In the genomic region with DNA sequence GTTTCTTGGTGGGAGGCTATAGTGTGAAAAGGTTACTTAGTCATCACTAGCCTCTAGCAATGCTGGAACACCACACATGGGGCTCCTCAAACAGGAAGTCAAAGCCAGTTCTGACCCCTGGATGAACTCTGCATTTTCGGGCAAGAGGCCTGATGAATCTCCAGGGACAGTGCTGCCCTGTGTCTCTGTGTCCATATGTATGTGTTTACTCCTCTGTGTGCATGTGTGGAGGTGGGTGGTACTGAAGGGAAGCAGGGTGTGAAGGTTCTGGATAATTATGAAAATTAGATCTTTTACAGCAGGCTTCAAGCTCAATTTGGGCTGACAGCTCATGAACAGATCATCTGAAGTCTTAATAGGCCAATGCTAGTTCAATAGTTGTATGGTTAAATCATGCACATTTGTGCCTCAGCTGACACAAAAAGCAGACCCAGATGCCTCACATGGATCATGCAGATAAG, we compare ENCODE assay signal across 8 cellular contexts.
A peak's percentile ranks its signal among the peaks of the same experiment; 100 is the strongest.
DNase-seq lines count a peak whose midpoint lies in the region; ATAC-seq and TF ChIP-seq lines count a peak whose summit lies in the region.

No MANE protein-coding gene starts in this region.

- TF ChIP-seq CTCF in A673 (conservative IDR thresholded peaks at IDR 0.05; ENCODE audit: low read depth, low read length) (no peak), mammary epithelial cell (conservative IDR thresholded peaks at IDR 0.05 in 1 of 2, IDR thresholded peaks at IDR 0.05 in 1 of 2; ENCODE audit: extremely low read depth in 1 of 2, insufficient read depth in 1 of 2, low read depth in 1 of 2, low read length in 2 of 2) (no peak), natural killer cell (IDR thresholded peaks at IDR 0.05) (no peak)

- H3K4me1 ChIP-seq in A673 (ENCODE audit: insufficient read depth, low read length, poor library complexity, severe bottlenecking) (peaks cover 84% of the 10 kb centered on the region), mammary epithelial cell (ENCODE audit: insufficient read depth, low read length) (peaks cover 50% of the 10 kb centered on the region)

- in situ Hi-C loops in mammary epithelial cell (cut with MboI; ENCODE audit: low sequenced_read_pairs in 2 of 2), result no loop called here

- peak overlapping the region; percentile 65 for H3K4me2 ChIP-seq in mammary epithelial cell (ENCODE audit: insufficient read depth, low read depth, low read length)

- peak overlapping the region; percentile 72 for H2AFZ ChIP-seq in mammary epithelial cell (ENCODE audit: low read depth, low read length)

- no peaks in the 10 kb centered on the region for H3K36me3 ChIP-seq in A673 (ENCODE audit: insufficient read depth, low read length, poor library complexity, severe bottlenecking)
- no peaks in the 10 kb centered on the region for H3K36me3 ChIP-seq in mammary epithelial cell (ENCODE audit: insufficient read depth, low read length)

- WGBS in mammary epithelial cell (ENCODE audit: low coverage, missing lambda C conversion rate), result 17% methylated on average over 1 of the region's 1 CpG

- ATAC-seq in GM18502 (IDR thresholded peaks at IDR 0.05; ENCODE audit: poor library complexity, unreplicated experiment) (peak; percentile 79), HG02798 (IDR thresholded peaks at IDR 0.05; ENCODE audit: poor library complexity, unreplicated experiment) (peak; percentile 85), natural killer cell (peak; percentile 77 to 88 (median 77))

- dilution Hi-C loops in mammary epithelial cell (cut with HindIII; ENCODE audit: low sequenced_read_pairs), result loop anchor here (10.0 kb wide), 1 partner anchor 524 kb away; no protein-coding TSS in a partner anchor

- no peaks in the 10 kb centered on the region for H3K9me3 Mint-ChIP-seq in natural killer cell

- H3K79me2 ChIP-seq in mammary epithelial cell (ENCODE audit: insufficient read depth, low read length), result no peaks in the 10 kb centered on the region

- no peaks in the 10 kb centered on the region for H3K9me3 ChIP-seq in A673 (ENCODE audit: low read depth, low read length, poor library complexity, severe bottlenecking)
- H3K9me3 ChIP-seq in mammary epithelial cell (replicated peaks; ENCODE audit: insufficient read depth, low read length), result no peaks in the 10 kb centered on the region

- H3K27ac Mint-ChIP-seq in natural killer cell, result peak overlapping the region; percentile 56 to 83

- peak overlapping the region; percentile 4 for H3K4me3 Mint-ChIP-seq in natural killer cell

- H3K27me3 ChIP-seq in A673 (replicated peaks; ENCODE audit: insufficient read depth, low read depth, low read length, poor library complexity) (no peaks in the 10 kb centered on the region), mammary epithelial cell (ENCODE audit: insufficient read depth, low read length) (no peaks in the 10 kb centered on the region)

- BruUV-seq in A673 (replicated peaks; lab: Mats Ljungman, UMichigan), result no TSS peak
- no TSS peak for BruUV-seq in mammary epithelial cell (replicated peaks; lab: Mats Ljungman, UMichigan)

- H3K4me1 Mint-ChIP-seq in natural killer cell, result peaks cover 80 to 83% of the 10 kb centered on the region in 2 donors

- H3K36me3 Mint-ChIP-seq in natural killer cell, result no peaks in the 10 kb centered on the region

- POLR2A ChIA-PET in A673 (lab: Charles Lee; ENCODE audit: low non-redundant PET), result no interaction called here

- peak; percentile 72 for DNase-seq in A673 (ENCODE audit: low spot score)
- DNase-seq in NOMO-1 (lab: John Stamatoyannopoulos, UW; ENCODE audit: unreplicated experiment in 2 of 2), result peak; percentile 38 to 59
- peak; percentile 56 for DNase-seq in mammary epithelial cell
- peak; percentile 30 for DNase-seq in natural killer cell
- no peak for DNase-seq in HT-29 (ENCODE audit: low spot score)
- DNase-seq in DMS 273 (lab: John Stamatoyannopoulos, UW; ENCODE audit: unreplicated experiment), result no peak

- intact Hi-C loops in A673 (cut with micrococcal nuclease; ENCODE audit: unreplicated experiment), result no loop called here
- intact Hi-C loops in mammary epithelial cell (cut with micrococcal nuclease), result no loop called here
- intact Hi-C loops in natural killer cell (cut with micrococcal nuclease), result no loop called here

- H3K27ac ChIP-seq in A673 (ENCODE audit: low read depth, low read length, poor library complexity, severe bottlenecking) (peak overlapping the region; percentile 87), mammary epithelial cell (ENCODE audit: insufficient read depth, low read depth, low read length) (peak overlapping the region; percentile 38)

- CTCF ChIA-PET in A673 (lab: Charles Lee) (no interaction called here), mammary epithelial cell (lab: Charles Lee; ENCODE audit: low non-redundant PET) (interaction anchor here (0.7 kb wide), 1 partner anchor 198 kb away, joined by 5 read pairs; no protein-coding TSS in a partner anchor)

- no peak overlapping the region for H3K9ac ChIP-seq in mammary epithelial cell (ENCODE audit: insufficient read depth, low read length)

- H3K4me3 ChIP-seq in A673 (ENCODE audit: low read depth, low read length, poor library complexity, severe bottlenecking) (no peak overlapping the region), mammary epithelial cell (replicated peaks in 1 of 3; ENCODE audit: insufficient read depth in 1 of 3, low read depth in 2 of 3, low read length in 3 of 3) (no peak overlapping the region)

- no peaks in the 10 kb centered on the region for H4K20me1 ChIP-seq in mammary epithelial cell (ENCODE audit: insufficient read depth, low read length)

- H3K27me3 Mint-ChIP-seq in natural killer cell (ENCODE audit: low read depth in 2 of 2), result no peaks in the 10 kb centered on the region

Comparison
In these comparisons a context has a peak if more than half of its experiments do, and no peak if none do; other contexts are left out.
1. DNase-seq: peak in A673 (single experiment), NOMO-1 (2 of 2), mammary epithelial cell (single experiment) and natural killer cell (single experiment); none in HT-29 (single experiment) and DMS 273 (single experiment).
2. Peak in every context shown above with its lines, with median percentiles within 50 percentile points of each other: ATAC-seq.